1 cellular context compared by ENCODE assay signal in genomic region chr1:153647375-153647714, GRCh38.
TF ChIP-seq lines count a peak whose summit lies in the region.

No MANE protein-coding gene starts in this region.

TF ChIP-seq in HepG2, 621 proteins besides CTCF, POLR2A, EP300 and RAD21 (continued from another document):
- TF ChIP-seq DRAP1 (CRISPR knock-in tag; IDR thresholded peaks at IDR 0.05) (no peak), TP53 (CRISPR knock-in tag; conservative IDR thresholded peaks at IDR 0.05) (no peak), REPIN1 (CRISPR knock-in tag; IDR thresholded peaks at IDR 0.05; ENCODE audit: borderline replicate concordance, low read depth) (no peak), REL (CRISPR knock-in tag; conservative IDR thresholded peaks at IDR 0.05) (no peak), SKIL (CRISPR knock-in tag; IDR thresholded peaks at IDR 0.05; ENCODE audit: borderline replicate concordance) (no peak), ZBTB8A (CRISPR knock-in tag; IDR thresholded peaks at IDR 0.05; ENCODE audit: borderline replicate concordance, low read depth) (no peak), ZNF207 (IDR thresholded peaks at IDR 0.05; ENCODE audit: borderline replicate concordance) (no peak), ZFX (CRISPR knock-in tag; IDR thresholded peaks at IDR 0.05; ENCODE audit: low read depth) (peak; percentile 44; the same call in 1 of the 2 replicates), ZNF260 (CRISPR knock-in tag; IDR thresholded peaks at IDR 0.05; ENCODE audit: borderline replicate concordance, low read depth) (no peak), ZNF326 (CRISPR knock-in tag; IDR thresholded peaks at IDR 0.05; ENCODE audit: borderline replicate concordance) (0 out of 2 replicates have a peak, but pooled peaks have one; percentile 43), PAF1 (CRISPR knock-in tag; IDR thresholded peaks at IDR 0.05) (peak; percentile 97), NRL (CRISPR knock-in tag; IDR thresholded peaks at IDR 0.05; ENCODE audit: borderline replicate concordance) (no peak), ZFP37 (CRISPR knock-in tag; IDR thresholded peaks at IDR 0.05; ENCODE audit: borderline replicate concordance) (no peak), KDM2A (CRISPR knock-in tag; IDR thresholded peaks at IDR 0.05; ENCODE audit: borderline replicate concordance, low read depth) (no peak), RCOR2 (CRISPR knock-in tag; IDR thresholded peaks at IDR 0.05) (no peak), SRY (CRISPR knock-in tag; IDR thresholded peaks at IDR 0.05) (no peak), RBM22 (optimal IDR thresholded peaks at IDR 0.05; ENCODE audit: low read length) (peak; percentile 78), ZNF782 (CRISPR knock-in tag; IDR thresholded peaks at IDR 0.05; ENCODE audit: borderline replicate concordance) (no peak), ZNF451 (CRISPR knock-in tag; IDR thresholded peaks at IDR 0.05) (no peak), BCL3 (CRISPR knock-in tag; IDR thresholded peaks at IDR 0.05) (no peak), POLR2G (IDR thresholded peaks at IDR 0.05; ENCODE audit: low read depth, low read length) (peak; percentile 78), ZNF10 (CRISPR knock-in tag; IDR thresholded peaks at IDR 0.05; ENCODE audit: borderline replicate concordance, low read depth) (no peak), ZNF615 (CRISPR knock-in tag; IDR thresholded peaks at IDR 0.05; ENCODE audit: borderline replicate concordance) (no peak), SAP130 (CRISPR knock-in tag; IDR thresholded peaks at IDR 0.05; ENCODE audit: low read depth) (peak; percentile 33; the same call in 1 of the 2 replicates), GMEB1 (CRISPR knock-in tag; IDR thresholded peaks at IDR 0.05; ENCODE audit: borderline replicate concordance) (no peak), ZNF256 (CRISPR knock-in tag; conservative IDR thresholded peaks at IDR 0.05) (no peak), DDIT3 (CRISPR knock-in tag; IDR thresholded peaks at IDR 0.05) (no peak)
- TF ChIP-seq, protein P1, sequence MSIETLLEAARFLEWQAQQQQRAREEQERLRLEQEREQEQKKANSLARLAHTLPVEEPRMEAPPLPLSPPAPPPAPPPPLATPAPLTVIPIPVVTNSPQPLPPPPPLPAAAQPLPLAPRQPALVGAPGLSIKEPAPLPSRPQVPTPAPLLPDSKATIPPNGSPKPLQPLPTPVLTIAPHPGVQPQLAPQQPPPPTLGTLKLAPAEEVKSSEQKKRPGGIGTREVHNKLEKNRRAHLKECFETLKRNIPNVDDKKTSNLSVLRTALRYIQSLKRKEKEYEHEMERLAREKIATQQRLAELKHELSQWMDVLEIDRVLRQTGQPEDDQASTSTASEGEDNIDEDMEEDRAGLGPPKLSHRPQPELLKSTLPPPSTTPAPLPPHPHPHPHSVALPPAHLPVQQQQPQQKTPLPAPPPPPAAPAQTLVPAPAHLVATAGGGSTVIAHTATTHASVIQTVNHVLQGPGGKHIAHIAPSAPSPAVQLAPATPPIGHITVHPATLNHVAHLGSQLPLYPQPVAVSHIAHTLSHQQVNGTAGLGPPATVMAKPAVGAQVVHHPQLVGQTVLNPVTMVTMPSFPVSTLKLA (IDR thresholded peaks at IDR 0.05) = no peak
- TF ChIP-seq, protein P2, sequence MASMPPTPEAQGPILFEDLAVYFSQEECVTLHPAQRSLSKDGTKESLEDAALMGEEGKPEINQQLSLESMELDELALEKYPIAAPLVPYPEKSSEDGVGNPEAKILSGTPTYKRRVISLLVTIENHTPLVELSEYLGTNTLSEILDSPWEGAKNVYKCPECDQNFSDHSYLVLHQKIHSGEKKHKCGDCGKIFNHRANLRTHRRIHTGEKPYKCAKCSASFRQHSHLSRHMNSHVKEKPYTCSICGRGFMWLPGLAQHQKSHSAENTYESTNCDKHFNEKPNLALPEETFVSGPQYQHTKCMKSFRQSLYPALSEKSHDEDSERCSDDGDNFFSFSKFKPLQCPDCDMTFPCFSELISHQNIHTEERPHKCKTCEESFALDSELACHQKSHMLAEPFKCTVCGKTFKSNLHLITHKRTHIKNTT (CRISPR knock-in tag; IDR thresholded peaks at IDR 0.05) = no peak
- TF ChIP-seq, protein P3, sequence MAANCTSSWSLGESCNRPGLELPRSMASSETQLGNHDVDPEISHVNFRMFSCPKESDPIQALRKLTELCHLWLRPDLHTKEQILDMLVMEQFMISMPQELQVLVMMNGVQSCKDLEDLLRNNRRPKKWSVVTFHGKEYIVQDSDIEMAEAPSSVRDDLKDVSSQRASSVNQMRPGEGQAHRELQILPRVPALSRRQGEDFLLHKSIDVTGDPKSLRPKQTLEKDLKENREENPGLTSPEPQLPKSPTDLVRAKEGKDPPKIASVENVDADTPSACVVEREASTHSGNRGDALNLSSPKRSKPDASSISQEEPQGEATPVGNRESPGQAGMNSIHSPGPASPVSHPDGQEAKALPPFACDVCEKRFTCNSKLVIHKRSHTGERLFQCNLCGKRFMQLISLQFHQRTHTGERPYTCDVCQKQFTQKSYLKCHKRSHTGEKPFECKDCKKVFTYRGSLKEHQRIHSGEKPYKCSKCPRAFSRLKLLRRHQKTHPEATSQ (CRISPR knock-in tag; IDR thresholded peaks at IDR 0.05; ENCODE audit: borderline replicate concordance) = no peak
